Comparison of ENCODE assay signal across 21 cellular contexts in the genomic region with DNA sequence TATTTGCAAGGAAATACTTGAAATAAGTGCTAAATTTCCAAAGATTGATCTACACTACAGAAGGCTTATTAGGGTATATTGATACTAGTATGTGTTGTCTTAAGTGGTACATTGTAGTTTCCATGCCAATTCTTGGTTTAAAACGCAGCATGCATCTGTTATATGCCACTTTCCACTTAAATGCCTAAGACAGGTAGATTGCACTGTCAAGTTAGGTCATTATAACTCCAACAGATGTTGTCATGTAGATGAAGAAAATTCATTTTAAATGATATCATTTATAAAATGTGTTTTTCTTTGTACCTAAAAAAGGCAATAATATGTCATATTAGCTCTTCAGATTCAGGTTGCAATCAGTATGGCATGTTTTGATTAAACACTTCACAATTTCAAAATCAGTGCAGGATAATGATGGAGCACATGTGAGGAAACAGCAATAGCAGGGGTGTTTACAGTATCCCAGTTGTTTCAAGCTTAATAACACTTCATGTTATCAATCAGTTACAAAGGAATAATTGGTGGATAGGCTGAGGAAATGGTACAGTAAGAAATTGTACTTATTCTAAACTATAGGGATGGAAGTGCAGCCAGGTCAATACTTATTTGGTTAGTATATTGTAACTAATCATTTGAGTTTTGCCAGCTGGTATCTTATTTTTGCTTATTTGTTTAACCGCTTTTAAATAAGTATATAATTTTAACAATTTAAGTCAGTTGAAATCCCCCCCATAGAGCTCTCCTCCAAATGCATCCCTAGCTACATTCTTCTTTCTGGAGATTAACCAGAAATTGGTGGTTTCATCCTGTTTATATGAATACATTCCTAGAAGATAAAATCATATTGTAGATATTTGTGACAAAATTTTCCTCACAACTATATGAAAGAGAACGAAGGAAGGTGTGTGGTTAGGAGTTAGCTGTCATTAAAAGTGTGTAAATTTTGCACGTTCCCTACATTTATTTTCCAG.
"Had no signal": no experiment of that assay in that cellular context is flagged by ENCODE, and none has a peak within 500 bp of the region (broad histone marks: within the 10 kb centered on the region; RNA-seq: fewer than 3 reads in every experiment).

No MANE protein-coding gene starts in this region.

- H3K9me3 ChIP-seq: esophagus squamous epithelium, neutrophil, psoas muscle, right lobe of liver, suprapubic skin, thyroid gland, vagina had no signal

- DNase-seq: effector memory CD8-positive, alpha-beta T cell; esophagus squamous epithelium; foreskin melanocyte; hippocampal formation; kidney glomerular epithelial cell; mammary epithelial cell; naive thymus-derived CD4-positive, alpha-beta T cell; nephron progenitor cell; psoas muscle; retina; right lobe of liver; stimulated activated CD4-positive, alpha-beta T cell treated with anti-CD3 and anti-CD28 coated beads, Interleukin-4, amount 100 ng/mL, for 1 hour; stimulated activated CD8-positive, alpha-beta memory T cell treated with anti-CD3 and anti-CD28 coated beads, Interleukin-4, amount 100 ng/mL, for 48 hours; stimulated activated naive CD8-positive, alpha-beta T cell treated with anti-CD3 and anti-CD28 coated beads, Interleukin-15, Interleukin-2, amounts not matched to agents 100 U/mL and 50 U/mL, for 24 hours; thyroid gland had no signal

- H3K27me3 ChIP-seq: esophagus squamous epithelium, heart left ventricle, neutrophil, right lobe of liver, suprapubic skin, thyroid gland, vagina had no signal

- H3K36me3 ChIP-seq: esophagus squamous epithelium, heart left ventricle, neutrophil, right lobe of liver, suprapubic skin, thyroid gland, vagina had no signal

- ATAC-seq: effector memory CD8-positive, alpha-beta T cell; heart left ventricle; naive thymus-derived CD4-positive, alpha-beta T cell; psoas muscle; right lobe of liver; stimulated activated effector memory CD8-positive, alpha-beta T cell treated with anti-CD3 and anti-CD28 coated beads, Interleukin-12 subunit alpha, Interleukin-12 subunit beta, amount 100 ng/mL, for 72 hours; stimulated activated naive CD8-positive, alpha-beta T cell treated with anti-CD3 and anti-CD28 coated beads, Interleukin-15, Interleukin-2, amounts not matched to agents 100 U/mL and 50 U/mL, for 24 hours had no signal

- H3K27ac ChIP-seq: esophagus squamous epithelium, heart left ventricle, neutrophil, psoas muscle, right lobe of liver, suprapubic skin, thyroid gland, vagina had no signal

- H3K4me3 ChIP-seq: esophagus squamous epithelium, heart left ventricle, psoas muscle, right lobe of liver, suprapubic skin, thyroid gland, vagina had no signal

- H3K4me1 ChIP-seq: esophagus squamous epithelium, heart left ventricle, psoas muscle, right lobe of liver, suprapubic skin, thyroid gland, vagina had no signal

- FAIRE-seq: islet of Langerhans had no signal
